ENCODE assay signal across 21 cellular contexts in genomic region chr7:148929176-148929575, GRCh38.
"Had no signal": no experiment of that assay in that cellular context is flagged by ENCODE, and none has a peak within 500 bp of the region (broad histone marks: within the 10 kb centered on the region; RNA-seq: fewer than 3 reads in every experiment).

No MANE protein-coding gene starts in this region.

- H3K27me3 Mint-ChIP-seq: activated CD4-positive, alpha-beta T cell treated with anti-CD3 and anti-CD28 coated beads, Interleukin-2, amount 10 ng/mL, durations not matched to agents 7 days and 5 days; naive thymus-derived CD8-positive, alpha-beta T cell; stimulated activated naive CD8-positive, alpha-beta T cell treated with anti-CD3 and anti-CD28 coated beads, Interleukin-15, amount 100 ng/mL, for 72 hours had no signal

- H3K27ac Mint-ChIP-seq: activated CD4-positive, alpha-beta T cell treated with anti-CD3 and anti-CD28 coated beads, Interleukin-2, amount 10 ng/mL, durations not matched to agents 7 days and 5 days; activated CD8-positive, alpha-beta T cell treated with anti-CD3 and anti-CD28 coated beads, Interleukin-2, amount 10 ng/mL, durations not matched to agents 7 days and 5 days; mesothelial cell of epicardium had no signal

- H3K4me1 ChIP-seq: body of pancreas, gastrocnemius medialis, pancreas, psoas muscle, right atrium auricular region, tibial nerve had no signal

- H3K27me3 ChIP-seq: body of pancreas, gastrocnemius medialis, neutrophil, pancreas, right atrium auricular region, tibial nerve had no signal

- H3K4me3 Mint-ChIP-seq: activated CD4-positive, alpha-beta T cell treated with anti-CD3 and anti-CD28 coated beads, Interleukin-2, amount 10 ng/mL, durations not matched to agents 7 days and 5 days; activated CD8-positive, alpha-beta T cell treated with anti-CD3 and anti-CD28 coated beads, Interleukin-2, amount 10 ng/mL, durations not matched to agents 7 days and 5 days; mesothelial cell of epicardium; naive thymus-derived CD8-positive, alpha-beta T cell; stimulated activated naive CD8-positive, alpha-beta T cell treated with anti-CD3 and anti-CD28 coated beads, Interleukin-15, amount 100 ng/mL, for 72 hours had no signal

- H3K27ac ChIP-seq: body of pancreas, gastrocnemius medialis, neutrophil, pancreas, psoas muscle, right atrium auricular region, tibial nerve had no signal

- H3K9me3 Mint-ChIP-seq: activated CD4-positive, alpha-beta T cell treated with anti-CD3 and anti-CD28 coated beads, Interleukin-2, amount 10 ng/mL, durations not matched to agents 7 days and 5 days; naive thymus-derived CD8-positive, alpha-beta T cell; stimulated activated naive CD8-positive, alpha-beta T cell treated with anti-CD3 and anti-CD28 coated beads, Interleukin-15, amount 100 ng/mL, for 72 hours had no signal

- ATAC-seq: activated CD4-positive, CD25-positive, alpha-beta regulatory T cell treated with anti-CD3 and anti-CD28 coated beads, Interleukin-2, amount 50 U/mL, for 24 hours; activated CD8-positive, alpha-beta T cell treated with anti-CD3 and anti-CD28 coated beads, Interleukin-2, amount 10 ng/mL, durations not matched to agents 7 days and 5 days; body of pancreas; gastrocnemius medialis; left ventricle myocardium superior; naive thymus-derived CD8-positive, alpha-beta T cell; pancreas; psoas muscle; SK-N-SH treated with all-trans-retinoic acid at 6 μM for 48 hours; stimulated activated naive CD8-positive, alpha-beta T cell treated with anti-CD3 and anti-CD28 coated beads, Interleukin-15, amount 100 ng/mL, for 72 hours had no signal

- DNase-seq: activated CD4-positive, alpha-beta T cell treated with anti-CD3 and anti-CD28 coated beads, Interleukin-2, amount 10 ng/mL, durations not matched to agents 7 days and 5 days; activated CD8-positive, alpha-beta T cell treated with anti-CD3 and anti-CD28 coated beads, Interleukin-2, amount 10 ng/mL, durations not matched to agents 7 days and 5 days; activated gamma-delta T cell treated with Interleukin-2 at 50 U/mL for 16 hours; body of pancreas; erythroblast; gastrocnemius medialis; hypothalamus; left ventricle myocardium superior; mammary epithelial cell; naive thymus-derived CD8-positive, alpha-beta T cell; pancreas; psoas muscle; stimulated activated CD4-positive, alpha-beta T cell treated with anti-CD3 and anti-CD28 coated beads, Interleukin-12 subunit alpha, Interleukin-12 subunit beta, amount 100 ng/mL, for 4 hours; stimulated activated CD4-positive, alpha-beta T cell treated with anti-CD3 and anti-CD28 coated beads, Interleukin-4, amount 100 ng/mL, for 4 hours; stimulated activated naive CD8-positive, alpha-beta T cell treated with anti-CD3 and anti-CD28 coated beads, Interleukin-15, amount 100 ng/mL, for 72 hours had no signal

- H3K36me3 Mint-ChIP-seq: mesothelial cell of epicardium; naive thymus-derived CD8-positive, alpha-beta T cell had no signal
